In genomic region chr17:81902653-81903414, GRCh38 we compare ENCODE assay signal across 1 cellular context.
TF ChIP-seq lines count a peak whose summit lies in the region.

No MANE protein-coding gene starts in this region.

TF ChIP-seq in WTC11, 78 proteins besides CTCF, POLR2A, EP300 and RAD21 (continued from another document):
- TF ChIP-seq ZNF532 (CRISPR knock-in tag; IDR thresholded peaks at IDR 0.05; ENCODE audit: borderline replicate concordance) (no peak), TEAD4 (CRISPR knock-in tag; IDR thresholded peaks at IDR 0.05) (no peak), ZNF138 (CRISPR knock-in tag; conservative IDR thresholded peaks at IDR 0.05) (no peak), PRRX2 (CRISPR knock-in tag; IDR thresholded peaks at IDR 0.05) (no peak), HMGXB4 (CRISPR knock-in tag; IDR thresholded peaks at IDR 0.05) (peak; percentile 5; the same call in 1 of the 2 replicates), ZNF281 (CRISPR knock-in tag; IDR thresholded peaks at IDR 0.05) (0 out of 2 replicates have a peak, but pooled peaks have one; percentile 18), ZSCAN18 (CRISPR knock-in tag; IDR thresholded peaks at IDR 0.05) (no peak), ZBTB43 (CRISPR knock-in tag; IDR thresholded peaks at IDR 0.05) (0 out of 2 replicates have a peak, but pooled peaks have one; percentile 20), FOXP1 (CRISPR knock-in tag; IDR thresholded peaks at IDR 0.05; ENCODE audit: borderline replicate concordance) (no peak), USF1 (CRISPR knock-in tag; IDR thresholded peaks at IDR 0.05) (no peak), ATF3 (CRISPR knock-in tag; conservative IDR thresholded peaks at IDR 0.05) (no peak), FOXP4 (CRISPR knock-in tag; IDR thresholded peaks at IDR 0.05) (no peak), NFATC4 (CRISPR knock-in tag; IDR thresholded peaks at IDR 0.05) (no peak), RELA (CRISPR knock-in tag; IDR thresholded peaks at IDR 0.05; ENCODE audit: borderline replicate concordance) (no peak), RORB (CRISPR knock-in tag; IDR thresholded peaks at IDR 0.05) (no peak), ZNF671 (CRISPR knock-in tag; IDR thresholded peaks at IDR 0.05) (no peak), ZMAT4 (CRISPR knock-in tag; IDR thresholded peaks at IDR 0.05) (no peak), TP53 (CRISPR knock-in tag; IDR thresholded peaks at IDR 0.05) (no peak), FOXK1 (CRISPR knock-in tag; IDR thresholded peaks at IDR 0.05) (no peak), ZNF512 (CRISPR knock-in tag; IDR thresholded peaks at IDR 0.05; ENCODE audit: borderline replicate concordance) (no peak), GABPB1 (CRISPR knock-in tag; IDR thresholded peaks at IDR 0.05) (peak; percentile 13; the same call in 1 of the 2 replicates)
